In genomic region chr4:119906277-119906676, GRCh38 we compare ENCODE assay signal across 28 cellular contexts.
"Had no signal": no experiment of that assay in that cellular context is flagged by ENCODE, and none has a peak within 500 bp of the region (broad histone marks: within the 10 kb centered on the region; RNA-seq: fewer than 3 reads in every experiment).

No MANE protein-coding gene starts in this region.

- H3K27me3 Mint-ChIP-seq: activated CD4-positive, alpha-beta T cell treated with anti-CD3 and anti-CD28 coated beads, Interleukin-2, amount 10 ng/mL, durations not matched to agents 7 days and 5 days; activated CD8-positive, alpha-beta T cell treated with anti-CD3 and anti-CD28 coated beads for 36 hours; activated naive CD8-positive, alpha-beta T cell; activated T-helper 17 cell treated with anti-CD3 and anti-CD28 coated beads, Interleukin-2, amount 50 U/mL, for 72 hours; effector memory CD8-positive, alpha-beta T cell had no signal

- H3K36me3 ChIP-seq: esophagus muscularis mucosa, gastrocnemius medialis, heart left ventricle had no signal

- H3K27ac Mint-ChIP-seq: activated CD4-positive, alpha-beta T cell treated with anti-CD3 and anti-CD28 coated beads, Interleukin-2, amount 10 ng/mL, durations not matched to agents 7 days and 5 days; activated CD8-positive, alpha-beta T cell treated with anti-CD3 and anti-CD28 coated beads for 36 hours; activated naive CD8-positive, alpha-beta T cell; activated T-helper 17 cell treated with anti-CD3 and anti-CD28 coated beads, Interleukin-2, amount 50 U/mL, for 72 hours; effector memory CD8-positive, alpha-beta T cell had no signal

- H3K27ac ChIP-seq: body of pancreas, esophagus muscularis mucosa, foreskin keratinocyte, gastrocnemius medialis, heart left ventricle had no signal

- H3K36me3 Mint-ChIP-seq: activated naive CD8-positive, alpha-beta T cell had no signal

- H3K4me3 ChIP-seq: body of pancreas, esophagus muscularis mucosa, gastrocnemius medialis, heart left ventricle had no signal

- H3K9me3 ChIP-seq: body of pancreas had no signal

- H3K4me1 ChIP-seq: body of pancreas, esophagus muscularis mucosa, foreskin keratinocyte, gastrocnemius medialis, heart left ventricle had no signal

- ATAC-seq: activated CD8-positive, alpha-beta T cell treated with anti-CD3 and anti-CD28 coated beads for 36 hours; activated T-cell treated with anti-CD3 and anti-CD28 coated beads, Interleukin-2, amount 50 U/mL, for 4 hours; activated T-helper 17 cell treated with anti-CD3 and anti-CD28 coated beads, Interleukin-2, amount 50 U/mL, for 72 hours; body of pancreas; effector memory CD8-positive, alpha-beta T cell; foreskin keratinocyte; gastrocnemius medialis; heart left ventricle had no signal

- H3K4me3 Mint-ChIP-seq: activated CD4-positive, alpha-beta T cell treated with anti-CD3 and anti-CD28 coated beads, Interleukin-2, amount 10 ng/mL, durations not matched to agents 7 days and 5 days; activated CD8-positive, alpha-beta T cell treated with anti-CD3 and anti-CD28 coated beads for 36 hours; activated naive CD8-positive, alpha-beta T cell; activated T-cell treated with anti-CD3 and anti-CD28 coated beads, Interleukin-2, amount 50 U/mL, for 4 hours; activated T-helper 17 cell treated with anti-CD3 and anti-CD28 coated beads, Interleukin-2, amount 50 U/mL, for 72 hours; effector memory CD8-positive, alpha-beta T cell had no signal

- DNase-seq: activated CD4-positive, alpha-beta T cell treated with anti-CD3 and anti-CD28 coated beads for 1 hour; activated CD4-positive, alpha-beta T cell treated with anti-CD3 and anti-CD28 coated beads for 4 hours; activated CD4-positive, alpha-beta T cell treated with anti-CD3 and anti-CD28 coated beads, Interleukin-2, amount 10 ng/mL, durations not matched to agents 7 days and 5 days; activated CD4-positive, alpha-beta T cell treated with anti-CD3 and anti-CD28 coated beads, Interleukin-2, amount 50 U/mL, for 4 hours; activated CD8-positive, alpha-beta memory T cell treated with anti-CD3 and anti-CD28 coated beads for 24 hours; activated CD8-positive, alpha-beta T cell treated with anti-CD3 and anti-CD28 coated beads for 36 hours; activated effector memory CD4-positive, alpha-beta T cell treated with Interleukin-2 at 50 U/mL for 16 hours; activated gamma-delta T cell treated with Interleukin-2 at 50 U/mL for 16 hours; activated naive CD4-positive, alpha-beta T cell treated with anti-CD3 and anti-CD28 coated beads, Interleukin-2, amount 50 U/mL, for 16 hours; activated naive CD4-positive, alpha-beta T cell treated with Interleukin-2 at 50 U/mL for 16 hours; activated T-cell treated with anti-CD3 and anti-CD28 coated beads, Interleukin-2, amount 50 U/mL, for 4 hours; amniotic stem cell; anterior cingulate cortex; body of pancreas; caudate nucleus; cortex of kidney; dermis blood vessel endothelial cell; effector CD4-positive, alpha-beta T cell; effector memory CD8-positive, alpha-beta T cell; erythroblast; foreskin keratinocyte; gastrocnemius medialis; glutamatergic neuron; heart left ventricle; T-helper 2 cell had no signal

- H3K4me1 Mint-ChIP-seq: activated CD4-positive, alpha-beta T cell treated with anti-CD3 and anti-CD28 coated beads, Interleukin-2, amount 10 ng/mL, durations not matched to agents 7 days and 5 days; activated T-helper 17 cell treated with anti-CD3 and anti-CD28 coated beads, Interleukin-2, amount 50 U/mL, for 72 hours had no signal

- H3K27me3 ChIP-seq: body of pancreas, esophagus muscularis mucosa, foreskin keratinocyte, gastrocnemius medialis, heart left ventricle had no signal
